1 cellular context compared by ENCODE assay signal in genomic region chr11:124778281-124778680, GRCh38.
TF ChIP-seq lines count a peak whose summit lies in the region.

No MANE protein-coding gene starts in this region.

TF ChIP-seq in K562, 482 proteins besides CTCF, POLR2A, EP300 and RAD21:
- TF ChIP-seq DDX20 (tag; IDR thresholded peaks at IDR 0.05; ENCODE audit: low read depth) (no peak), XRCC4 (IDR thresholded peaks at IDR 0.05; ENCODE audit: extremely low read depth, insufficient read depth, insufficient read length) (no peak), ZNF347 (CRISPR knock-in tag; IDR thresholded peaks at IDR 0.05; ENCODE audit: low read depth) (no peak), CBX2 (IDR thresholded peaks at IDR 0.05; ENCODE audit: insufficient read depth, low read length, poor library complexity, severe bottlenecking) (no peak), PTRF (tag; IDR thresholded peaks at IDR 0.05) (no peak), STAT5B (CRISPR knock-in tag; IDR thresholded peaks at IDR 0.05) (no peak)
- TF ChIP-seq, protein P1, sequence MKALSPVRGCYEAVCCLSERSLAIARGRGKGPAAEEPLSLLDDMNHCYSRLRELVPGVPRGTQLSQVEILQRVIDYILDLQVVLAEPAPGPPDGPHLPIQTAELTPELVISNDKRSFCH (CRISPR knock-in tag; IDR thresholded peaks at IDR 0.05) = no peak
- TF ChIP-seq, protein P1 (tag; IDR thresholded peaks at IDR 0.05) = no peak
- TF ChIP-seq, protein P2, sequence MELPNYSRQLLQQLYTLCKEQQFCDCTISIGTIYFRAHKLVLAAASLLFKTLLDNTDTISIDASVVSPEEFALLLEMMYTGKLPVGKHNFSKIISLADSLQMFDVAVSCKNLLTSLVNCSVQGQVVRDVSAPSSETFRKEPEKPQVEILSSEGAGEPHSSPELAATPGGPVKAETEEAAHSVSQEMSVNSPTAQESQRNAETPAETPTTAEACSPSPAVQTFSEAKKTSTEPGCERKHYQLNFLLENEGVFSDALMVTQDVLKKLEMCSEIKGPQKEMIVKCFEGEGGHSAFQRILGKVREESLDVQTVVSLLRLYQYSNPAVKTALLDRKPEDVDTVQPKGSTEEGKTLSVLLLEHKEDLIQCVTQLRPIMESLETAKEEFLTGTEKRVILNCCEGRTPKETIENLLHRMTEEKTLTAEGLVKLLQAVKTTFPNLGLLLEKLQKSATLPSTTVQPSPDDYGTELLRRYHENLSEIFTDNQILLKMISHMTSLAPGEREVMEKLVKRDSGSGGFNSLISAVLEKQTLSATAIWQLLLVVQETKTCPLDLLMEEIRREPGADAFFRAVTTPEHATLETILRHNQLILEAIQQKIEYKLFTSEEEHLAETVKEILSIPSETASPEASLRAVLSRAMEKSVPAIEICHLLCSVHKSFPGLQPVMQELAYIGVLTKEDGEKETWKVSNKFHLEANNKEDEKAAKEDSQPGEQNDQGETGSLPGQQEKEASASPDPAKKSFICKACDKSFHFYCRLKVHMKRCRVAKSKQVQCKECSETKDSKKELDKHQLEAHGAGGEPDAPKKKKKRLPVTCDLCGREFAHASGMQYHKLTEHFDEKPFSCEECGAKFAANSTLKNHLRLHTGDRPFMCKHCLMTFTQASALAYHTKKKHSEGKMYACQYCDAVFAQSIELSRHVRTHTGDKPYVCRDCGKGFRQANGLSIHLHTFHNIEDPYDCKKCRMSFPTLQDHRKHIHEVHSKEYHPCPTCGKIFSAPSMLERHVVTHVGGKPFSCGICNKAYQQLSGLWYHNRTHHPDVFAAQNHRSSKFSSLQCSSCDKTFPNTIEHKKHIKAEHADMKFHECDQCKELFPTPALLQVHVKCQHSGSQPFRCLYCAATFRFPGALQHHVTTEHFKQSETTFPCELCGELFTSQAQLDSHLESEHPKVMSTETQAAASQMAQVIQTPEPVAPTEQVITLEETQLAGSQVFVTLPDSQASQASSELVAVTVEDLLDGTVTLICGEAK (IDR thresholded peaks at IDR 0.05) = no peak
- TF ChIP-seq, protein P2 (CRISPR knock-in tag; IDR thresholded peaks at IDR 0.05) = no peak
TF ChIP-seq in K562: peak in this region for 0.
